ENCODE assay signal across 16 cellular contexts in the genomic region with DNA sequence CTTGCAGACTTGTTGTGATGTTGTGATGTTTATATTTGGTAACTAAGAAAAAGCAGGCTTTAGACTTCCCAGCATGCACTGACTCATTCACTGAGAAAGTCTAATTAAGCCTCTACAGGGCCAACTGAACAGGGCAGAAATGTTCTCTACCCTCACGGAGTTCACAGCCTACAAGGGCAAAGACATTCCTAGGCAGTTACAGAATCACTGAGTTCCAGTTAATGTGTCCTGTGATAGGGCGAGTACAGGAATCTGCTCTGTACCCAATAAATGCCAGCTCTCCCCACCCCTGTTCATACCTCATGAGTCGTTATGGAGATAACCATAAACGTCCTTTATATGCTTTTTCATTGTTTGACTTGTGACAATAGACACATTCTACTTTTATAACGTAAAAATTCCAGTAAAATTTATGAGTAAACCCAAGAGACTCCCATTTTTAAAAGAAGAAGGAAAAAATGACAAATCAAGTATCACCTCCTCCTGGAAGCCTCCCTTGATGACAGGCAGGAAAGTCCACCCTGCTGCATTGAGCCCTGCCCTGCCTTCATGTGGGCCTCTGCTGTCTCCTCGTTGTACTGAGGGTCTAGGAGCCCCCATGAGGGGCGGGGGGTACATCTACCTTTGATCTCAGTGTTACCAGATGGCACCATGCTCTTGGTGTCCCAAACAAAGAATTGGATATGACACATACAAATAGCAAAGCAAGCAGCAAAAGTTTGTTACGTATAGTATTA. TPM values are rescaled to one million over a fixed set of nuclear protein-coding genes. Genes with fewer than 3 reads are reported as not detected.
DNase-seq lines count a peak whose midpoint lies in the region; ATAC-seq and TF ChIP-seq lines count a peak whose summit lies in the region.
"Had no signal": no experiment of that assay in that cellular context is flagged by ENCODE, and none has a peak within 500 bp of the region (broad histone marks: within the 10 kb centered on the region; RNA-seq: fewer than 3 reads in every experiment).

No MANE protein-coding gene starts in this region.

- H3K9me3 ChIP-seq in PC-3 (ENCODE audit: low read length), result no peaks in the 10 kb centered on the region

- H3K27ac ChIP-seq in PC-3 (ENCODE audit: low read length), result peak overlapping the region; percentile 91

- no peaks in the 10 kb centered on the region for H3K36me3 ChIP-seq in PC-3 (ENCODE audit: low read depth, low read length)

- peak overlapping the region; percentile 40; the same call in 1 of the 2 replicates for H3K4me2 ChIP-seq in PC-3 (ENCODE audit: low read length)

- H3F3A ChIP-seq in PC-3 (ENCODE audit: low read length, unreplicated experiment), result no peaks in the 10 kb centered on the region

- DNase-seq in AG20443 (ENCODE audit: low spot score) (peak; percentile 65), PC-3 (peak; percentile 87), epithelial cell of proximal tubule (ENCODE audit: low read depth) (peak; percentile 100), omental fat pad (ENCODE audit: low spot score) (no peak), NCI-H69 (lab: John Stamatoyannopoulos, UW) (no peak)
- DNase-seq in effector CD4-positive, alpha-beta T cell, result no peak
- DNase-seq: C1 segment of cervical spinal cord; effector memory CD4-positive, alpha-beta T cell; GF-D8; GOT3; NCI-H2081 treated with DMSO at 0.1 percent for 48 hours; stimulated activated CD8-positive, alpha-beta memory T cell treated with anti-CD3 and anti-CD28 coated beads, Interleukin-4, amount 100 ng/mL, for 48 hours; T-helper 9 cell had no signal

- BruUV-seq in PC-3 (replicated peaks; lab: Mats Ljungman, UMichigan), result no TSS peak

- TF ChIP-seq CTCF in PC-3 (conservative IDR thresholded peaks at IDR 0.05; ENCODE audit: low read depth, low read length) (no peak), epithelial cell of proximal tubule (conservative IDR thresholded peaks at IDR 0.05; ENCODE audit: low read depth, low read length) (no peak), omental fat pad (IDR thresholded peaks at IDR 0.05) (no peak)

- no peaks in the 10 kb centered on the region for H3K79me2 ChIP-seq in PC-3 (ENCODE audit: low read length)

- peak overlapping the region; percentile 69 for H3K9ac ChIP-seq in PC-3 (ENCODE audit: low read length)

- intact Hi-C loops in PC-3 (cut with micrococcal nuclease), result loop anchor here (1.0 to 5.0 kb wide), 2 partner anchors 41 to 74 kb away; no protein-coding TSS in a partner anchor

- no peaks in the 10 kb centered on the region for H4K20me1 ChIP-seq in PC-3 (ENCODE audit: low read length)

- peaks cover 27% of the 10 kb centered on the region for H3K4me1 ChIP-seq in PC-3 (ENCODE audit: insufficient read depth, low read length)

- CTCF ChIA-PET in PC-3 (lab: Charles Lee), result interaction anchor here (0.5 kb wide), 1 partner anchor 165 kb away, joined by 4 read pairs; no protein-coding TSS in a partner anchor

- no peaks in the 10 kb centered on the region for H3K27me3 ChIP-seq in PC-3 (ENCODE audit: low read length)

- POLR2A ChIA-PET in PC-3 (lab: Charles Lee; ENCODE audit: unreplicated experiment), result interaction anchor here (0.6 to 0.7 kb wide), 2 partner anchors 41 to 217 kb away, joined by 4 read pairs; no protein-coding TSS in a partner anchor

- no peak overlapping the region for H2AFZ ChIP-seq in PC-3 (ENCODE audit: low read length)

- ATAC-seq in PC-3 (peak; percentile 91), omental fat pad (ENCODE audit: low FRiP score) (peak; percentile 57), HG03097 (IDR thresholded peaks at IDR 0.05; ENCODE audit: low FRiP score, unreplicated experiment) (no peak), HG02623 (IDR thresholded peaks at IDR 0.05; ENCODE audit: unreplicated experiment) (no peak)

- no peaks in the 10 kb centered on the region for H3K9me2 ChIP-seq in PC-3 (replicated peaks; ENCODE audit: low read length)

- H3K4me3 ChIP-seq in PC-3 (ENCODE audit: low read length), result no peak overlapping the region
- H3K4me3 ChIP-seq in epithelial cell of proximal tubule (ENCODE audit: low read depth, low read length), result no peak overlapping the region

RNA-seq across cellular contexts. Expression of gene MUC12, which starts 14.3 kb away (rescaled TPM):
- total RNA-seq in PC-3 (2014; rRNA removed), result 0.18 and 0.69 TPM in 2 replicates
- 1.7 TPM in 1 of 2 replicates, not detected in the other for total RNA-seq in epithelial cell of proximal tubule
- total RNA-seq in omental fat pad, result 1 to 10 TPM in 1 of 4 donors, not detected in 3; 2.4 TPM
- total RNA-seq: OCI-LY7 had no signal

RNA-seq across cellular contexts. Expression of gene MUC3A, which starts 34.3 kb away (rescaled TPM):
- total RNA-seq in PC-3 (2014; rRNA removed), result 0.11 and 0.46 TPM in 2 replicates
- total RNA-seq in epithelial cell of proximal tubule, result not detected in 2 replicates
- 1 to 10 TPM in 1 of 4 donors, under 1 TPM in 3; 0.09 to 1.1 (median 0.24) TPM for total RNA-seq in omental fat pad
- total RNA-seq: OCI-LY7 had no signal

RNA-seq across cellular contexts. Expression of gene MUC17, which starts 36.3 kb away (rescaled TPM):
- total RNA-seq in PC-3 (2014; rRNA removed) (not detected in 2 replicates), epithelial cell of proximal tubule (not detected in 2 replicates), omental fat pad (not detected)
- total RNA-seq: OCI-LY7 had no signal

Comparison
In these comparisons a context has a peak if more than half of its experiments do, and no peak if none do; other contexts are left out.
1. DNase-seq: peak in AG20443 (single experiment), PC-3 (single experiment) and epithelial cell of proximal tubule (single experiment); none in omental fat pad (single experiment), effector CD4-positive, alpha-beta T cell (single experiment) and NCI-H69 (single experiment).
2. ATAC-seq: peak in PC-3 (single experiment) and omental fat pad (single experiment); none in HG03097 (single experiment) and HG02623 (single experiment).